ENCODE assay signal across 1 cellular context in the genomic region with DNA sequence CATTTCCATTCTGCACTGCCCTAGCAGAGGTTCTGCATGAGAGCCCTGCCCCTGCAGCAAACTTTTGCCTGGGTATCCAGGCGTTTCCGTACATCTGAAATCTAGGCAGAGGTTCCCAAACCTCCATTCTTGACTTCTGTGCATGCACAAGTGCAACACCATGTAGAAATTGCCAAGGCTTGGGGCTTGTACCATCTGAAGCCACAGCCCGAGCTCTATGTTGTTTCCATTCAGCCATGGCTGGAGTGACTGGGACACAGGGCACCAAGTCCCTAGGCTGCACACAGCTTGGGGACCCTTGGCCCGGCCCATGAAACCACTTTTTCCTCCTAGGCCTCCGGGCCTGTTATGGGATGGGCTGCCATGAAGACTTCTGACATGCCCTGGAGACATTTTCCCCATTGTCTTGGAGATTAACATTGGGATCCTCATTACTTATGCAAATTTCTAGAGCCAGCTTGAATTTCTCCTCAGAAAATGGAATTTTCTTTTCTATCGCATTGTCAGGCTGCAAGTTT. TPM values are rescaled to one million over a fixed set of nuclear protein-coding genes. Genes with fewer than 3 reads are reported as not detected.
"Had no signal": no experiment of that assay in that cellular context is flagged by ENCODE, and none has a peak within 500 bp of the region (broad histone marks: within the 10 kb centered on the region; RNA-seq: fewer than 3 reads in every experiment).

No MANE protein-coding gene starts in this region.

RNA-seq across cellular contexts. Expression of a gene that starts 37.1 kb away (rescaled TPM):
- polyA plus RNA-seq: neural cell had no signal
